1 cellular context compared by ENCODE assay signal in genomic region chr10:110447886-110448285, GRCh38.
TF ChIP-seq lines count a peak whose summit lies in the region.

No MANE protein-coding gene starts in this region.

TF ChIP-seq in HCT116, 20 proteins besides CTCF, POLR2A, EP300 and RAD21 (continued from another document):
- no peak for TF ChIP-seq REST (IDR thresholded peaks at IDR 0.05; ENCODE audit: low read depth)
- TF ChIP-seq, protein P1, sequence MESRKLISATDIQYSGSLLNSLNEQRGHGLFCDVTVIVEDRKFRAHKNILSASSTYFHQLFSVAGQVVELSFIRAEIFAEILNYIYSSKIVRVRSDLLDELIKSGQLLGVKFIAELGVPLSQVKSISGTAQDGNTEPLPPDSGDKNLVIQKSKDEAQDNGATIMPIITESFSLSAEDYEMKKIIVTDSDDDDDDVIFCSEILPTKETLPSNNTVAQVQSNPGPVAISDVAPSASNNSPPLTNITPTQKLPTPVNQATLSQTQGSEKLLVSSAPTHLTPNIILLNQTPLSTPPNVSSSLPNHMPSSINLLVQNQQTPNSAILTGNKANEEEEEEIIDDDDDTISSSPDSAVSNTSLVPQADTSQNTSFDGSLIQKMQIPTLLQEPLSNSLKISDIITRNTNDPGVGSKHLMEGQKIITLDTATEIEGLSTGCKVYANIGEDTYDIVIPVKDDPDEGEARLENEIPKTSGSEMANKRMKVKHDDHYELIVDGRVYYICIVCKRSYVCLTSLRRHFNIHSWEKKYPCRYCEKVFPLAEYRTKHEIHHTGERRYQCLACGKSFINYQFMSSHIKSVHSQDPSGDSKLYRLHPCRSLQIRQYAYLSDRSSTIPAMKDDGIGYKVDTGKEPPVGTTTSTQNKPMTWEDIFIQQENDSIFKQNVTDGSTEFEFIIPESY (IDR thresholded peaks at IDR 0.05; ENCODE audit: extremely low read depth, insufficient replicate concordance, low read length), result no peak
- TF ChIP-seq ZFX (IDR thresholded peaks at IDR 0.05), result no peak
- no peak for TF ChIP-seq JUND (IDR thresholded peaks at IDR 0.05)
- TF ChIP-seq EZH2phosphoT487 (IDR thresholded peaks at IDR 0.05; ENCODE audit: borderline replicate concordance), result no peak
